ENCODE assay signal across 9 cellular contexts in the genomic region with DNA sequence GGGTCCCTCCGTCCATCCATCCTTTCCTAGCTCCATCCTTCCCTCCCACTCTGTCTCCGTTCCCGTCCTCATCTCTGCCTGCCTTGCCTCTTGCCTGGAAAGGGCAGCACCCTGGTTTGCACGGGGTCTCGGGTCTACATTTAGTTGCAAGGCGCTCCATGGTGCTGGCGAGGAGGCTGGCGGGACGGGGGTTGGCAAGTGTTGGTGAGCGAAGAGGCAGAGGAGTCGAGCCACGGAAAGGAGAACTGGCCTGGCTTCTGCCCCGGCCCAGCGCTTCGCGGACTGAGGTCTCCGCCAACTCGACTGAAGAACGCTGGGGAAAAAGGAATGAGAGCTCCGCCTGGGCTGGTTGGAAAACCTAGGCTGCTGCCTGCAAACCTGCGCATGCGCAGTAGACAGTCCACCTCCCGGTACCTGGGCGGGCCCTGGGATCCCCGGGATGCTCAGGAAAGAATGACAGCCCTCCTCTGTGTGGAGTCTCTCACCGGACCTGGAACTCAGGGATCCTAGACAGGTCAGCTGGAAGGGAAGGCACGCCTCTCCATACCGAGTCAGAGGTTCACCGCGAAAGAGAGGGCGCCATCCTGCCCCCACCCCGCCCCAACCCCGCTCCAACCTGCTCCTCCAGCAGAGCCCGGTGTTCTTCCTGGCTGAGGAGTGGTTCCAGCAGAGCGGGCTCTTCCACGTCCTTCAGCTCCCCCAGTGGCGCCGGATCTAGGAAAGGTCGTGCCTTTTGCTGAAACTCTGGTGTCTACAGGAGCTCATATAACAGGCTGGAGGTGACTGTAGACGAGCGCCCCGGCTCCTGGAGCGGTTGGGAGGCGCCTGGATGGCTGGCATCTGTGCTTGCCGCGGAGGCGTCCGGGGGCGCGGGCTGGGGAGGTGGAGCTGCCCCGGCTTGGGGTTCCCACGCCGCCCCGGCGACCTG. TPM values are rescaled to one million over a fixed set of nuclear protein-coding genes. Genes with fewer than 3 reads are reported as not detected.
DNase-seq lines count a peak whose midpoint lies in the region; ATAC-seq lines count a peak whose summit lies in the region.
"Had no signal": no experiment of that assay in that cellular context is flagged by ENCODE, and none has a peak within 500 bp of the region (broad histone marks: within the 10 kb centered on the region; RNA-seq: fewer than 3 reads in every experiment).

No MANE protein-coding gene starts in this region.

- CTCF ChIA-PET in activated CD4-positive, alpha-beta memory T cell treated with anti-CD3 and anti-CD28 coated beads, Interleukin-2, amount 10 ng/mL, durations not matched to agents 7 days and 5 days (lab: Charles Lee) = no interaction called here

- H3K36me3 Mint-ChIP-seq in activated CD4-positive, alpha-beta memory T cell treated with anti-CD3 and anti-CD28 coated beads, Interleukin-2, amount 10 ng/mL, durations not matched to agents 7 days and 5 days (ENCODE audit: low read depth) = peaks cover 18% of the 10 kb centered on the region

- H2AK5ac ChIP-seq in trophoblast cell (ENCODE audit: low read length) = no peak overlapping the region

- H3K4me1 ChIP-seq in trophoblast cell (ENCODE audit: control insufficient read depth in 1 of 2, insufficient read depth in 2 of 2, low read length in 2 of 2) = peaks cover 0 to 5% of the 10 kb centered on the region in 2 experiments

- POLR2A ChIA-PET in activated CD4-positive, alpha-beta memory T cell treated with anti-CD3 and anti-CD28 coated beads, Interleukin-2, amount 10 ng/mL, durations not matched to agents 7 days and 5 days (lab: Charles Lee) = no interaction called here

- no peak overlapping the region for H3K27ac ChIP-seq in trophoblast cell (ENCODE audit: low read depth, low read length)

- H3K36me3 ChIP-seq in trophoblast cell (ENCODE audit: control insufficient read depth in 1 of 2, insufficient read depth in 2 of 2, low read length in 2 of 2) = no peaks in the 10 kb centered on the region

- H3K18ac ChIP-seq in trophoblast cell (ENCODE audit: low read length) = no peak overlapping the region

- H3K79me1 ChIP-seq in trophoblast cell (ENCODE audit: low read length) = no peaks in the 10 kb centered on the region

- no peak overlapping the region for H3K23ac ChIP-seq in trophoblast cell (ENCODE audit: low read length)

- ATAC-seq in GM21447 (IDR thresholded peaks at IDR 0.05; ENCODE audit: unreplicated experiment) (no peak), GM21737 (IDR thresholded peaks at IDR 0.05; ENCODE audit: unreplicated experiment) (no peak)
- ATAC-seq: HCT116 had no signal

- H3K4me3 ChIP-seq in trophoblast cell (ENCODE audit: low read depth, low read length) = no peak overlapping the region

- DNase-seq in GM04504 (ENCODE audit: low read depth) (peak; percentile 8), fibroblast of peridontal ligament (ENCODE audit: extremely low read depth) (peak; percentile 20), trophoblast cell (no peak), Ammon's horn (ENCODE audit: low spot score) (no peak), T-helper 9 cell (no peak)
- DNase-seq in activated CD4-positive, alpha-beta memory T cell treated with anti-CD3 and anti-CD28 coated beads, Interleukin-2, amount 10 ng/mL, durations not matched to agents 7 days and 5 days = no peak

- peak overlapping the region; percentile 36 for H3K4me2 ChIP-seq in trophoblast cell (ENCODE audit: low read length)

- H3K9me3 Mint-ChIP-seq in activated CD4-positive, alpha-beta memory T cell treated with anti-CD3 and anti-CD28 coated beads, Interleukin-2, amount 10 ng/mL, durations not matched to agents 7 days and 5 days = no peaks in the 10 kb centered on the region

- no peak overlapping the region for H4K91ac ChIP-seq in trophoblast cell (ENCODE audit: low read depth, low read length)

- peaks cover 22% of the 10 kb centered on the region for H3K9me3 ChIP-seq in trophoblast cell (ENCODE audit: insufficient read depth, low read depth, low read length)

- H2AFZ ChIP-seq in trophoblast cell (ENCODE audit: insufficient read depth, low read length, poor library complexity) = no peak overlapping the region

- H3K79me2 ChIP-seq in trophoblast cell (ENCODE audit: control insufficient read depth, insufficient read depth, low read length, poor library complexity) = no peaks in the 10 kb centered on the region

- peaks cover 47% of the 10 kb centered on the region for H3K27me3 Mint-ChIP-seq in activated CD4-positive, alpha-beta memory T cell treated with anti-CD3 and anti-CD28 coated beads, Interleukin-2, amount 10 ng/mL, durations not matched to agents 7 days and 5 days

- H3K14ac ChIP-seq in trophoblast cell (ENCODE audit: low read length) = no peak overlapping the region

- peak overlapping the region; percentile 28 for H3K27ac Mint-ChIP-seq in activated CD4-positive, alpha-beta memory T cell treated with anti-CD3 and anti-CD28 coated beads, Interleukin-2, amount 10 ng/mL, durations not matched to agents 7 days and 5 days

- peaks cover 33% of the 10 kb centered on the region for H3K4me1 Mint-ChIP-seq in activated CD4-positive, alpha-beta memory T cell treated with anti-CD3 and anti-CD28 coated beads, Interleukin-2, amount 10 ng/mL, durations not matched to agents 7 days and 5 days

- no peak overlapping the region for H2BK12ac ChIP-seq in trophoblast cell (ENCODE audit: low read length)

- H2BK5ac ChIP-seq in trophoblast cell (ENCODE audit: low read depth, low read length, poor library complexity) = no peak overlapping the region

- H4K12ac ChIP-seq in trophoblast cell (ENCODE audit: low read depth, low read length) = no peak overlapping the region

- H3K27me3 ChIP-seq in trophoblast cell (ENCODE audit: insufficient read depth, low read length) = peaks cover 53% of the 10 kb centered on the region

- H3K9ac ChIP-seq in trophoblast cell (ENCODE audit: low read length) = no peak overlapping the region

- WGBS in trophoblast cell (ENCODE audit: extremely low coverage, insufficient coverage, insufficient read length) = no CpG with 5 or more reads among the region's 55 CpGs

- H4K8ac ChIP-seq in trophoblast cell (ENCODE audit: low read depth, low read length) = no peak overlapping the region

- peak overlapping the region; percentile 57 for H3K4me3 Mint-ChIP-seq in activated CD4-positive, alpha-beta memory T cell treated with anti-CD3 and anti-CD28 coated beads, Interleukin-2, amount 10 ng/mL, durations not matched to agents 7 days and 5 days

- H2BK120ac ChIP-seq in trophoblast cell (ENCODE audit: insufficient read depth, low read length, poor library complexity) = no peak overlapping the region

- H3K4ac ChIP-seq in trophoblast cell (ENCODE audit: low read depth, low read length) = no peak overlapping the region

RNA-seq across cellular contexts. Expression of gene FRG2, which starts 6.0 kb away (rescaled TPM):
- total RNA-seq in activated CD4-positive, alpha-beta memory T cell treated with anti-CD3 and anti-CD28 coated beads, Interleukin-2, amount 10 ng/mL, durations not matched to agents 7 days and 5 days = not detected
- polyA plus RNA-seq in trophoblast cell (2013) = 0.03 TPM in 1 of 2 replicates, not detected in the other

RNA-seq across cellular contexts. Expression of gene DBET, which starts 43.2 kb away (rescaled TPM):
- not detected for total RNA-seq in activated CD4-positive, alpha-beta memory T cell treated with anti-CD3 and anti-CD28 coated beads, Interleukin-2, amount 10 ng/mL, durations not matched to agents 7 days and 5 days
- polyA plus RNA-seq in trophoblast cell (2013) = not detected in 2 replicates

Comparison
In these comparisons a context has a peak if more than half of its experiments do, and no peak if none do; other contexts are left out.
1. DNase-seq: peak in GM04504 (single experiment) and fibroblast of peridontal ligament (single experiment); none in activated CD4-positive, alpha-beta memory T cell treated with anti-CD3 and anti-CD28 coated beads, Interleukin-2, amount 10 ng/mL, durations not matched to agents 7 days and 5 days (single experiment), trophoblast cell (0 of 2), Ammon's horn (single experiment) and T-helper 9 cell (single experiment).